ENCODE assay signal across 22 cellular contexts in the genomic region with DNA sequence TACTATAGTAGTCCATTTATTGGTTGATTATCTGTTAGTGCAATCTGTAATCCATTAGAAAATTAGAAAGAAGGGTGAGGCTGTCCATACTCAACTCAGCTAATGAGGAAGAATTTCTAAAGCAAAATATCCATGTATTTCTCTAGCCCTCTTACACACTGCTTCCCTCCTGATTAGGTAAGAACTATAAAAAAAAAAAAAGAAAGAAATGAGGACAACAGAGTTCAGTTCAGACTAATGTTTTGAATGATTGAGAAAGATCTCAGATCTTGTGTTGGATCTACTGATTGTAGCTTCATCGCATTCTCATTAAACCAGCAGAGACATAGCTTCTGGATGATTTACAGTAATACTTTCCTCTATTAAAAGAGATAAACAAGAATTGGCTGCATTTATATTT.
"Had no signal": no experiment of that assay in that cellular context is flagged by ENCODE, and none has a peak within 500 bp of the region (broad histone marks: within the 10 kb centered on the region; RNA-seq: fewer than 3 reads in every experiment).

No MANE protein-coding gene starts in this region.

- H3K9me3 Mint-ChIP-seq: stimulated activated effector memory CD8-positive, alpha-beta T cell treated with anti-CD3 and anti-CD28 coated beads, Interleukin-12 subunit alpha, Interleukin-12 subunit beta, amount 100 ng/mL, for 72 hours; stimulated activated memory B cell treated with anti-CD40 and anti-IgM and Interleukin-4, amounts not matched to agents 10 μg/mL and 1 μg/mL and 100 μg/mL, for 72 hours; stimulated activated naive B cell treated with anti-CD40 and anti-IgM and Interleukin-4, amounts not matched to agents 10 μg/mL and 1 μg/mL and 100 μg/mL, for 72 hours; stimulated activated naive CD8-positive, alpha-beta T cell treated with anti-CD3 and anti-CD28 coated beads, Interleukin-15, amount 100 ng/mL, for 72 hours; stimulated activated naive CD8-positive, alpha-beta T cell treated with anti-CD3 and anti-CD28 coated beads, Interleukin-15, Interleukin-2, amounts not matched to agents 100 ng/mL and 50 ng/mL, for 24 hours had no signal

- DNase-seq: stimulated activated CD4-positive, alpha-beta T cell treated with anti-CD3 and anti-CD28 coated beads, Interleukin-2, amount 100 ng/mL, for 48 hours; stimulated activated CD4-positive, alpha-beta T cell treated with anti-CD3 and anti-CD28 coated beads, Interleukin-4, amount 100 ng/mL, for 1 hour; stimulated activated CD4-positive, alpha-beta T cell treated with anti-CD3 and anti-CD28 coated beads, Interleukin-4, amount 100 ng/mL, for 24 hours; stimulated activated CD4-positive, alpha-beta T cell treated with anti-CD3 and anti-CD28 coated beads, Interleukin-4, amount 100 ng/mL, for 4 hours; stimulated activated CD8-positive, alpha-beta memory T cell treated with anti-CD3 and anti-CD28 coated beads, Interleukin-4, amount 100 ng/mL, for 48 hours; stimulated activated naive B cell treated with anti-CD40 and anti-IgM and Interleukin-4, amounts not matched to agents 10 μg/mL and 1 μg/mL and 100 μg/mL, for 72 hours; stimulated activated naive CD4-positive, alpha-beta T cell; stimulated activated naive CD4-positive, alpha-beta T cell treated with Interleukin-2 at 50 U/mL for 16 hours; stimulated activated naive CD8-positive, alpha-beta T cell treated with anti-CD3 and anti-CD28 coated beads, Interleukin-15, amount 100 ng/mL, for 72 hours; stimulated activated naive CD8-positive, alpha-beta T cell treated with anti-CD3 and anti-CD28 coated beads, Interleukin-15, Interleukin-2, amounts not matched to agents 100 U/mL and 50 U/mL, for 24 hours; stomach; substantia nigra; testis; thyroid gland; tibial artery; transverse colon; upper lobe of left lung; upper lobe of right lung; uterus had no signal

- H3K36me3 Mint-ChIP-seq: stimulated activated effector memory CD8-positive, alpha-beta T cell treated with anti-CD3 and anti-CD28 coated beads, Interleukin-12 subunit alpha, Interleukin-12 subunit beta, amount 100 ng/mL, for 72 hours; stimulated activated memory B cell treated with anti-CD40 and anti-IgM and Interleukin-4, amounts not matched to agents 10 μg/mL and 1 μg/mL and 100 μg/mL, for 72 hours; stimulated activated naive B cell treated with anti-CD40 and anti-IgM and Interleukin-4, amounts not matched to agents 10 μg/mL and 1 μg/mL and 100 μg/mL, for 72 hours had no signal

- H3K27ac Mint-ChIP-seq: stimulated activated effector memory CD8-positive, alpha-beta T cell treated with anti-CD3 and anti-CD28 coated beads, Interleukin-12 subunit alpha, Interleukin-12 subunit beta, amount 100 ng/mL, for 72 hours; stimulated activated memory B cell treated with anti-CD40 and anti-IgM and Interleukin-4, amounts not matched to agents 10 μg/mL and 1 μg/mL and 100 μg/mL, for 72 hours; stimulated activated naive B cell treated with anti-CD40 and anti-IgM and Interleukin-4, amounts not matched to agents 10 μg/mL and 1 μg/mL and 100 μg/mL, for 72 hours; stimulated activated naive CD8-positive, alpha-beta T cell treated with anti-CD3 and anti-CD28 coated beads, Interleukin-15, amount 100 ng/mL, for 72 hours; stimulated activated naive CD8-positive, alpha-beta T cell treated with anti-CD3 and anti-CD28 coated beads, Interleukin-15, Interleukin-2, amounts not matched to agents 100 ng/mL and 50 ng/mL, for 24 hours had no signal

- ATAC-seq: stimulated activated effector memory CD8-positive, alpha-beta T cell treated with anti-CD3 and anti-CD28 coated beads, Interleukin-12 subunit alpha, Interleukin-12 subunit beta, amount 100 ng/mL, for 72 hours; stimulated activated naive B cell treated with anti-CD40 and anti-IgM and Interleukin-4, amounts not matched to agents 10 μg/mL and 1 μg/mL and 100 μg/mL, for 72 hours; stimulated activated naive CD8-positive, alpha-beta T cell treated with anti-CD3 and anti-CD28 coated beads, Interleukin-15, amount 100 ng/mL, for 72 hours; stimulated activated naive CD8-positive, alpha-beta T cell treated with anti-CD3 and anti-CD28 coated beads, Interleukin-15, Interleukin-2, amounts not matched to agents 100 U/mL and 50 U/mL, for 24 hours; upper lobe of right lung had no signal

- H3K27me3 Mint-ChIP-seq: stimulated activated memory B cell treated with anti-CD40 and anti-IgM and Interleukin-4, amounts not matched to agents 10 μg/mL and 1 μg/mL and 100 μg/mL, for 72 hours; stimulated activated naive B cell treated with anti-CD40 and anti-IgM and Interleukin-4, amounts not matched to agents 10 μg/mL and 1 μg/mL and 100 μg/mL, for 72 hours; stimulated activated naive CD8-positive, alpha-beta T cell treated with anti-CD3 and anti-CD28 coated beads, Interleukin-15, amount 100 ng/mL, for 72 hours; stimulated activated naive CD8-positive, alpha-beta T cell treated with anti-CD3 and anti-CD28 coated beads, Interleukin-15, Interleukin-2, amounts not matched to agents 100 ng/mL and 50 ng/mL, for 24 hours had no signal

- H3K4me1 Mint-ChIP-seq: stimulated activated effector memory CD8-positive, alpha-beta T cell treated with anti-CD3 and anti-CD28 coated beads, Interleukin-12 subunit alpha, Interleukin-12 subunit beta, amount 100 ng/mL, for 72 hours; stimulated activated memory B cell treated with anti-CD40 and anti-IgM and Interleukin-4, amounts not matched to agents 10 μg/mL and 1 μg/mL and 100 μg/mL, for 72 hours; stimulated activated naive B cell treated with anti-CD40 and anti-IgM and Interleukin-4, amounts not matched to agents 10 μg/mL and 1 μg/mL and 100 μg/mL, for 72 hours; stimulated activated naive CD8-positive, alpha-beta T cell treated with anti-CD3 and anti-CD28 coated beads, Interleukin-15, amount 100 ng/mL, for 72 hours had no signal

- H3K4me3 Mint-ChIP-seq: stimulated activated effector memory CD8-positive, alpha-beta T cell treated with anti-CD3 and anti-CD28 coated beads, Interleukin-12 subunit alpha, Interleukin-12 subunit beta, amount 100 ng/mL, for 72 hours; stimulated activated memory B cell treated with anti-CD40 and anti-IgM and Interleukin-4, amounts not matched to agents 10 μg/mL and 1 μg/mL and 100 μg/mL, for 72 hours; stimulated activated naive B cell treated with anti-CD40 and anti-IgM and Interleukin-4, amounts not matched to agents 10 μg/mL and 1 μg/mL and 100 μg/mL, for 72 hours; stimulated activated naive CD8-positive, alpha-beta T cell treated with anti-CD3 and anti-CD28 coated beads, Interleukin-15, amount 100 ng/mL, for 72 hours; stimulated activated naive CD8-positive, alpha-beta T cell treated with anti-CD3 and anti-CD28 coated beads, Interleukin-15, Interleukin-2, amounts not matched to agents 100 ng/mL and 50 ng/mL, for 24 hours had no signal
